ENCODE assay signal across 1 cellular context in the genomic region with DNA sequence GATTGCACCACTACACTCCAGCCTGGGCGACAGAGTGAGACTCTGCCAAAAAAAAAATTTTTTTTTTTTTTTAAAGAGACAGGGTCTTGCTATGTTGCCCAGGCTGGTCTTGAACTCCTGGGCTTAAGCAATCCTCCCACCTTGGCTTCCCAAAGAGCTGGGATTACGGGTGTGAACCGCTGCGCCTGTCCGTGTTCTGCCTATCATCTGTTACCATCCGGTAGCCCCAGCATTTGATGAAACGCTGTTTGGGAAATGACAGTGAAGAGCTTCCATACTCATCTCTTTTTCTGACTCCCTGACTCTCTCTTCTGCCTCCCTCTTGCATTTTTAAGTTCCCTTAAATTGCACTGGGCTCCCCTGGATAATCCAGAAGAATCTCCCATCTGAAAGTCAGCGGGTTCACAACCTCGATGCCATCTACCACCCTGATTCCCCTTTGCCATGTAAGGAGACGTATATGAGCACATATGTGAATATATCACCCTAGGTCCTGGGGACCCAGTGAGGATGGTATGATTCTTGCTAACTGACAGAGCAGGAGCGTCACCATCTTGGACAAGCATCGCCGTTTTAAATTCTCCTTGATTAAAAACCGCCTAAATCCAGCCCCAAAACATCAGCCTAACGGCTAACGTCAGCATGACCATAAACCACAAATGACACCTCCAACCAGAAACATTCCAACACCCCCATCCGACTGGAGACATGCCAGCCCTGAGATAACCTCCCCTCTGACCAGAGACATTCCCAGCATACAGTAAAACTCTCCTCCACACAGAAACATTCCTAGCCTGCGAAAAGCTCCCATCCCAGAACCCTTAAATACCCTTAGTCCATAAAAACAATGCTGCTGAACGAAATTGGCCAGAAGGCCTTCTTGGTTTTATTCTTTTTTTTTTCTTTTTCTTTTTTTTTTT.
TF ChIP-seq lines count a peak whose summit lies in the region.

No MANE protein-coding gene starts in this region.

TF ChIP-seq in K562, 482 proteins besides CTCF, POLR2A, EP300 and RAD21 (continued from another document and continues in another):
- TF ChIP-seq, protein P1, sequence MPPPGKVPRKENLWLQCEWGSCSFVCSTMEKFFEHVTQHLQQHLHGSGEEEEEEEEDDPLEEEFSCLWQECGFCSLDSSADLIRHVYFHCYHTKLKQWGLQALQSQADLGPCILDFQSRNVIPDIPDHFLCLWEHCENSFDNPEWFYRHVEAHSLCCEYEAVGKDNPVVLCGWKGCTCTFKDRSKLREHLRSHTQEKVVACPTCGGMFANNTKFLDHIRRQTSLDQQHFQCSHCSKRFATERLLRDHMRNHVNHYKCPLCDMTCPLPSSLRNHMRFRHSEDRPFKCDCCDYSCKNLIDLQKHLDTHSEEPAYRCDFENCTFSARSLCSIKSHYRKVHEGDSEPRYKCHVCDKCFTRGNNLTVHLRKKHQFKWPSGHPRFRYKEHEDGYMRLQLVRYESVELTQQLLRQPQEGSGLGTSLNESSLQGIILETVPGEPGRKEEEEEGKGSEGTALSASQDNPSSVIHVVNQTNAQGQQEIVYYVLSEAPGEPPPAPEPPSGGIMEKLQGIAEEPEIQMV (tag; conservative IDR thresholded peaks at IDR 0.05; ENCODE audit: low read depth) = peak; percentile 96
- no peak for TF ChIP-seq SIRT6 (IDR thresholded peaks at IDR 0.05; ENCODE audit: low read depth, low read length)
- TF ChIP-seq ZNF780A (CRISPR knock-in tag; IDR thresholded peaks at IDR 0.05) = peak; percentile 81; the same call in 1 of the 2 replicates
- peak; percentile 94 for TF ChIP-seq GTF2E2 (tag; IDR thresholded peaks at IDR 0.05)
- TF ChIP-seq JUND (IDR thresholded peaks at IDR 0.05; ENCODE audit: borderline replicate concordance, low read depth, low read length) = peak; percentile 83; the same call in 1 of the 2 replicates
- TF ChIP-seq JUND (tag; IDR thresholded peaks at IDR 0.05; ENCODE audit: borderline replicate concordance, low read depth, low read length) = peak; percentile 93; the same call in 2 of the 3 replicates
- TF ChIP-seq ZBTB17 (CRISPR knock-in tag; IDR thresholded peaks at IDR 0.05) = peak; percentile 98
- no peak for TF ChIP-seq FOXP1 (CRISPR knock-in tag; IDR thresholded peaks at IDR 0.05)
- TF ChIP-seq, protein P2, sequence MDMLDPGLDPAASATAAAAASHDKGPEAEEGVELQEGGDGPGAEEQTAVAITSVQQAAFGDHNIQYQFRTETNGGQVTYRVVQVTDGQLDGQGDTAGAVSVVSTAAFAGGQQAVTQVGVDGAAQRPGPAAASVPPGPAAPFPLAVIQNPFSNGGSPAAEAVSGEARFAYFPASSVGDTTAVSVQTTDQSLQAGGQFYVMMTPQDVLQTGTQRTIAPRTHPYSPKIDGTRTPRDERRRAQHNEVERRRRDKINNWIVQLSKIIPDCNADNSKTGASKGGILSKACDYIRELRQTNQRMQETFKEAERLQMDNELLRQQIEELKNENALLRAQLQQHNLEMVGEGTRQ (CRISPR knock-in tag; IDR thresholded peaks at IDR 0.05) = no peak
- TF ChIP-seq DDX20 (tag; IDR thresholded peaks at IDR 0.05; ENCODE audit: low read depth) = peak; percentile 98
- TF ChIP-seq NR2F6 (CRISPR knock-in tag; IDR thresholded peaks at IDR 0.05) = 0 out of 2 replicates have a peak, but pooled peaks have one; percentile 77
- TF ChIP-seq ZNF140 (CRISPR knock-in tag; IDR thresholded peaks at IDR 0.05) = peak; percentile 89; the same call in 1 of the 2 replicates
- peak; percentile 85 for TF ChIP-seq SMARCE1 (IDR thresholded peaks at IDR 0.05)
- peak; percentile 99 for TF ChIP-seq ZNF644 (tag; IDR thresholded peaks at IDR 0.05; ENCODE audit: low read depth)
- TF ChIP-seq, protein P3, sequence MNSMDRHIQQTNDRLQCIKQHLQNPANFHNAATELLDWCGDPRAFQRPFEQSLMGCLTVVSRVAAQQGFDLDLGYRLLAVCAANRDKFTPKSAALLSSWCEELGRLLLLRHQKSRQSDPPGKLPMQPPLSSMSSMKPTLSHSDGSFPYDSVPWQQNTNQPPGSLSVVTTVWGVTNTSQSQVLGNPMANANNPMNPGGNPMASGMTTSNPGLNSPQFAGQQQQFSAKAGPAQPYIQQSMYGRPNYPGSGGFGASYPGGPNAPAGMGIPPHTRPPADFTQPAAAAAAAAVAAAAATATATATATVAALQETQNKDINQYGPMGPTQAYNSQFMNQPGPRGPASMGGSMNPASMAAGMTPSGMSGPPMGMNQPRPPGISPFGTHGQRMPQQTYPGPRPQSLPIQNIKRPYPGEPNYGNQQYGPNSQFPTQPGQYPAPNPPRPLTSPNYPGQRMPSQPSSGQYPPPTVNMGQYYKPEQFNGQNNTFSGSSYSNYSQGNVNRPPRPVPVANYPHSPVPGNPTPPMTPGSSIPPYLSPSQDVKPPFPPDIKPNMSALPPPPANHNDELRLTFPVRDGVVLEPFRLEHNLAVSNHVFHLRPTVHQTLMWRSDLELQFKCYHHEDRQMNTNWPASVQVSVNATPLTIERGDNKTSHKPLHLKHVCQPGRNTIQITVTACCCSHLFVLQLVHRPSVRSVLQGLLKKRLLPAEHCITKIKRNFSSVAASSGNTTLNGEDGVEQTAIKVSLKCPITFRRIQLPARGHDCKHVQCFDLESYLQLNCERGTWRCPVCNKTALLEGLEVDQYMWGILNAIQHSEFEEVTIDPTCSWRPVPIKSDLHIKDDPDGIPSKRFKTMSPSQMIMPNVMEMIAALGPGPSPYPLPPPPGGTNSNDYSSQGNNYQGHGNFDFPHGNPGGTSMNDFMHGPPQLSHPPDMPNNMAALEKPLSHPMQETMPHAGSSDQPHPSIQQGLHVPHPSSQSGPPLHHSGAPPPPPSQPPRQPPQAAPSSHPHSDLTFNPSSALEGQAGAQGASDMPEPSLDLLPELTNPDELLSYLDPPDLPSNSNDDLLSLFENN (IDR thresholded peaks at IDR 0.05; ENCODE audit: low read depth in 2 of 2, low read length in 2 of 2) = no peak
- TF ChIP-seq, protein P4, sequence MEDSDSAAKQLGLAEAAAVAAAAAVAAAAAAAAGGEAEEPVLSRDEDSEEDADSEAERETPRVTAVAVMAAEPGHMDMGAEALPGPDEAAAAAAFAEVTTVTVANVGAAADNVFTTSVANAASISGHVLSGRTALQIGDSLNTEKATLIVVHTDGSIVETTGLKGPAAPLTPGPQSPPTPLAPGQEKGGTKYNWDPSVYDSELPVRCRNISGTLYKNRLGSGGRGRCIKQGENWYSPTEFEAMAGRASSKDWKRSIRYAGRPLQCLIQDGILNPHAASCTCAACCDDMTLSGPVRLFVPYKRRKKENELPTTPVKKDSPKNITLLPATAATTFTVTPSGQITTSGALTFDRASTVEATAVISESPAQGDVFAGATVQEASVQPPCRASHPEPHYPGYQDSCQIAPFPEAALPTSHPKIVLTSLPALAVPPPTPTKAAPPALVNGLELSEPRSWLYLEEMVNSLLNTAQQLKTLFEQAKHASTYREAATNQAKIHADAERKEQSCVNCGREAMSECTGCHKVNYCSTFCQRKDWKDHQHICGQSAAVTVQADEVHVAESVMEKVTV (CRISPR knock-in tag; IDR thresholded peaks at IDR 0.05) = peak; percentile 77
- TF ChIP-seq, protein P5, sequence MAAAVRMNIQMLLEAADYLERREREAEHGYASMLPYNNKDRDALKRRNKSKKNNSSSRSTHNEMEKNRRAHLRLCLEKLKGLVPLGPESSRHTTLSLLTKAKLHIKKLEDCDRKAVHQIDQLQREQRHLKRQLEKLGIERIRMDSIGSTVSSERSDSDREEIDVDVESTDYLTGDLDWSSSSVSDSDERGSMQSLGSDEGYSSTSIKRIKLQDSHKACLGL (CRISPR knock-in tag; IDR thresholded peaks at IDR 0.05; ENCODE audit: borderline replicate concordance, poor library complexity, severe bottlenecking) = peak; percentile 77
- TF ChIP-seq, protein P6, sequence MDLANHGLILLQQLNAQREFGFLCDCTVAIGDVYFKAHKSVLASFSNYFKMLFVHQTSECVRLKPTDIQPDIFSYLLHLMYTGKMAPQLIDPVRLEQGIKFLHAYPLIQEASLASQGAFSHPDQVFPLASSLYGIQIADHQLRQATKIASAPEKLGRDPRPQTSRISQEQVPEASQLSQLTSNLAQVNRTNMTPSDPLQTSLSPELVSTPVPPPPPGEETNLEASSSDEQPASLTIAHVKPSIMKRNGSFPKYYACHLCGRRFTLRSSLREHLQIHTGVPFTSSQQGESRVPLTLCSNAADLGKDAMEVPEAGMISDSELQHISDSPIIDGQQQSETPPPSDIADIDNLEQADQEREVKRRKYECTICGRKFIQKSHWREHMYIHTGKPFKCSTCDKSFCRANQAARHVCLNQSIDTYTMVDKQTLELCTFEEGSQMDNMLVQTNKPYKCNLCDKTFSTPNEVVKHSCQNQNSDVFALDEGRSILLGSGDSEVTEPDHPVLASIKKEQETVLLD (IDR thresholded peaks at IDR 0.05) = peak; percentile 56; the same call in 1 of the 2 replicates
- TF ChIP-seq DPF2 (IDR thresholded peaks at IDR 0.05) = peak; percentile 91
- TF ChIP-seq, protein P7, sequence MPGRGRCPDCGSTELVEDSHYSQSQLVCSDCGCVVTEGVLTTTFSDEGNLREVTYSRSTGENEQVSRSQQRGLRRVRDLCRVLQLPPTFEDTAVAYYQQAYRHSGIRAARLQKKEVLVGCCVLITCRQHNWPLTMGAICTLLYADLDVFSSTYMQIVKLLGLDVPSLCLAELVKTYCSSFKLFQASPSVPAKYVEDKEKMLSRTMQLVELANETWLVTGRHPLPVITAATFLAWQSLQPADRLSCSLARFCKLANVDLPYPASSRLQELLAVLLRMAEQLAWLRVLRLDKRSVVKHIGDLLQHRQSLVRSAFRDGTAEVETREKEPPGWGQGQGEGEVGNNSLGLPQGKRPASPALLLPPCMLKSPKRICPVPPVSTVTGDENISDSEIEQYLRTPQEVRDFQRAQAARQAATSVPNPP (IDR thresholded peaks at IDR 0.05; ENCODE audit: borderline replicate concordance, insufficient read depth, insufficient read length) = no peak
- TF ChIP-seq GABPB2 (CRISPR knock-in tag; conservative IDR thresholded peaks at IDR 0.05) = peak; percentile 3; the same call in 1 of the 2 replicates
- TF ChIP-seq ZNF785 (CRISPR knock-in tag; IDR thresholded peaks at IDR 0.05) = peak; percentile 75; the same call in 1 of the 2 replicates
- TF ChIP-seq NR2C2 (CRISPR knock-in tag; IDR thresholded peaks at IDR 0.05) = no peak
- TF ChIP-seq NR2C2 (tag; IDR thresholded peaks at IDR 0.05) = peak; percentile 91
- TF ChIP-seq FOXA1 (IDR thresholded peaks at IDR 0.05; ENCODE audit: borderline replicate concordance) = no peak
- no peak for TF ChIP-seq CBX3 (IDR thresholded peaks at IDR 0.05; ENCODE audit: borderline replicate concordance in 1 of 2, low read length in 2 of 2)
- peak; percentile 50 to 79; a peak in 3 of 4 replicates for TF ChIP-seq TRIM24 (IDR thresholded peaks at IDR 0.05)
- TF ChIP-seq SMAD1 (IDR thresholded peaks at IDR 0.05; ENCODE audit: low read depth, low read length, partially characterized antibody) = no peak
- no peak for TF ChIP-seq POLR2B (IDR thresholded peaks at IDR 0.05; ENCODE audit: low read depth, partially characterized antibody)
- peak; percentile 56; the same call in 1 of the 2 replicates for TF ChIP-seq GABPB1 (CRISPR knock-in tag; IDR thresholded peaks at IDR 0.05)
- TF ChIP-seq MYC (IDR thresholded peaks at IDR 0.05; ENCODE audit: low read depth, low read length) = no peak
- peak; percentile 98 for TF ChIP-seq MYC (CRISPR knock-in tag; IDR thresholded peaks at IDR 0.05; ENCODE audit: borderline replicate concordance, low read depth)
- TF ChIP-seq ZNF707 (CRISPR knock-in tag; conservative IDR thresholded peaks at IDR 0.05) = peak; percentile 85
- TF ChIP-seq, protein P8, sequence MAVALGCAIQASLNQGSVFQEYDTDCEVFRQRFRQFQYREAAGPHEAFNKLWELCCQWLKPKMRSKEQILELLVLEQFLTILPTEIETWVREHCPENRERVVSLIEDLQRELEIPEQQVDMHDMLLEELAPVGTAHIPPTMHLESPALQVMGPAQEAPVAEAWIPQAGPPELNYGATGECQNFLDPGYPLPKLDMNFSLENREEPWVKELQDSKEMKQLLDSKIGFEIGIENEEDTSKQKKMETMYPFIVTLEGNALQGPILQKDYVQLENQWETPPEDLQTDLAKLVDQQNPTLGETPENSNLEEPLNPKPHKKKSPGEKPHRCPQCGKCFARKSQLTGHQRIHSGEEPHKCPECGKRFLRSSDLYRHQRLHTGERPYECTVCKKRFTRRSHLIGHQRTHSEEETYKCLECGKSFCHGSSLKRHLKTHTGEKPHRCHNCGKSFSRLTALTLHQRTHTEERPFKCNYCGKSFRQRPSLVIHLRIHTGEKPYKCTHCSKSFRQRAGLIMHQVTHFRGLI (CRISPR knock-in tag; IDR thresholded peaks at IDR 0.05) = peak; percentile 98
- peak; percentile 96 for TF ChIP-seq TAF7 (tag; IDR thresholded peaks at IDR 0.05)
- TF ChIP-seq, protein P9, sequence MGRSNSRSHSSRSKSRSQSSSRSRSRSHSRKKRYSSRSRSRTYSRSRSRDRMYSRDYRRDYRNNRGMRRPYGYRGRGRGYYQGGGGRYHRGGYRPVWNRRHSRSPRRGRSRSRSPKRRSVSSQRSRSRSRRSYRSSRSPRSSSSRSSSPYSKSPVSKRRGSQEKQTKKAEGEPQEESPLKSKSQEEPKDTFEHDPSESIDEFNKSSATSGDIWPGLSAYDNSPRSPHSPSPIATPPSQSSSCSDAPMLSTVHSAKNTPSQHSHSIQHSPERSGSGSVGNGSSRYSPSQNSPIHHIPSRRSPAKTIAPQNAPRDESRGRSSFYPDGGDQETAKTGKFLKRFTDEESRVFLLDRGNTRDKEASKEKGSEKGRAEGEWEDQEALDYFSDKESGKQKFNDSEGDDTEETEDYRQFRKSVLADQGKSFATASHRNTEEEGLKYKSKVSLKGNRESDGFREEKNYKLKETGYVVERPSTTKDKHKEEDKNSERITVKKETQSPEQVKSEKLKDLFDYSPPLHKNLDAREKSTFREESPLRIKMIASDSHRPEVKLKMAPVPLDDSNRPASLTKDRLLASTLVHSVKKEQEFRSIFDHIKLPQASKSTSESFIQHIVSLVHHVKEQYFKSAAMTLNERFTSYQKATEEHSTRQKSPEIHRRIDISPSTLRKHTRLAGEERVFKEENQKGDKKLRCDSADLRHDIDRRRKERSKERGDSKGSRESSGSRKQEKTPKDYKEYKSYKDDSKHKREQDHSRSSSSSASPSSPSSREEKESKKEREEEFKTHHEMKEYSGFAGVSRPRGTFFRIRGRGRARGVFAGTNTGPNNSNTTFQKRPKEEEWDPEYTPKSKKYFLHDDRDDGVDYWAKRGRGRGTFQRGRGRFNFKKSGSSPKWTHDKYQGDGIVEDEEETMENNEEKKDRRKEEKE (IDR thresholded peaks at IDR 0.05; ENCODE audit: borderline replicate concordance in 1 of 2, control insufficient read depth in 1 of 2, low read depth in 2 of 2, low read length in 1 of 2) = no peak
